In genomic region chr16:3457434-3458252, GRCh38 we compare ENCODE assay signal across 8 cellular contexts. TPM values are rescaled to one million over a fixed set of nuclear protein-coding genes. Genes with fewer than 3 reads are reported as not detected.
A peak's percentile ranks its signal among the peaks of the same experiment; 100 is the strongest.
DNase-seq lines count a peak whose midpoint lies in the region; ATAC-seq, FAIRE-seq and TF ChIP-seq lines count a peak whose summit lies in the region.

No MANE protein-coding gene starts in this region.

- TF ChIP-seq POLR2A in GM15510 (IDR thresholded peaks at IDR 0.05; ENCODE audit: borderline replicate concordance, extremely low read depth, insufficient read length), result peak; percentile 82

- DNase-seq in NCI-H1417 treated with DMSO at 0.1 percent for 48 hours (lab: John Stamatoyannopoulos, UW) (peak; percentile 14), T-helper 1 cell (peak; percentile 80 to 93 (median 87)), amniotic stem cell (lab: John Stamatoyannopoulos, UW) (peak; percentile 66), left ventricle myocardium superior (peak; percentile 96), pulmonary artery endothelial cell (ENCODE audit: low read depth, low spot score) (peak; percentile 74), urothelium cell line (ENCODE audit: low spot score) (peak; percentile 100)

- intact Hi-C loops in left ventricle myocardium superior (cut with micrococcal nuclease), result no loop called here

- FAIRE-seq in urothelium cell line (lab: Jason Lieb, UNC), result peak; percentile 86

- ATAC-seq in HG02840 (IDR thresholded peaks at IDR 0.05; ENCODE audit: low FRiP score, unreplicated experiment) (peak; percentile 70), left ventricle myocardium superior (peak; percentile 90)

RNA-seq across cellular contexts. Expression of gene NAA60, which starts 14.2 kb away (rescaled TPM):
- 48.6 TPM for total RNA-seq in left ventricle myocardium superior
- 11.8 and 12.7 TPM in 2 replicates for total RNA-seq in pulmonary artery endothelial cell

RNA-seq across cellular contexts. Expression of gene ZNF597, which starts 14.3 kb away (rescaled TPM):
- total RNA-seq in left ventricle myocardium superior, result 2.0 TPM
- total RNA-seq in pulmonary artery endothelial cell, result 2.2 and 2.9 TPM in 2 replicates

RNA-seq across cellular contexts. Expression of gene C16orf90, which starts 37.6 kb away (rescaled TPM):
- total RNA-seq in left ventricle myocardium superior (not detected), pulmonary artery endothelial cell (not detected in 2 replicates)

RNA-seq across cellular contexts. Expression of gene CLUAP1, which starts 43.2 kb away (rescaled TPM):
- total RNA-seq in left ventricle myocardium superior, result 13.1 TPM
- total RNA-seq in pulmonary artery endothelial cell, result 11.1 and 13.6 TPM in 2 replicates

RNA-seq across cellular contexts. Expression of gene ZNF174, which starts 56.6 kb away (rescaled TPM):
- total RNA-seq in left ventricle myocardium superior (9.9 TPM), pulmonary artery endothelial cell (6.2 and 7.9 TPM in 2 replicates)

Comparison
In these comparisons a context has a peak if more than half of its experiments do, and no peak if none do; other contexts are left out.
1. Peak in every context shown above with its lines: DNase-seq and ATAC-seq.
2. DNase-seq: peak in every context shown above with its lines; median percentile 100 in urothelium cell line; 96 in left ventricle myocardium superior; 87 in T-helper 1 cell; 74 in pulmonary artery endothelial cell; 66 in amniotic stem cell; 14 in NCI-H1417 treated with DMSO at 0.1 percent for 48 hours.